21 cellular contexts compared by ENCODE assay signal in genomic region chr10:88938039-88938438, GRCh38. TPM values are rescaled to one million over a fixed set of nuclear protein-coding genes. Genes with fewer than 3 reads are reported as not detected.
"Had no signal": no experiment of that assay in that cellular context is flagged by ENCODE, and none has a peak within 500 bp of the region (broad histone marks: within the 10 kb centered on the region; RNA-seq: fewer than 3 reads in every experiment).

No MANE protein-coding gene starts in this region.

- H3K27me3 ChIP-seq: cardiac muscle cell, foreskin keratinocyte, left lung, neural progenitor cell, spleen had no signal

- H3K27ac ChIP-seq: cardiac muscle cell, foreskin keratinocyte, left lung, lower lobe of right lung, neural progenitor cell had no signal

- H3K36me3 ChIP-seq: neural progenitor cell had no signal

- H3K4me3 ChIP-seq: cardiac muscle cell, left lung, lower lobe of right lung, neural progenitor cell, spleen had no signal

- DNase-seq: activated CD4-positive, alpha-beta memory T cell treated with anti-CD3 and anti-CD28 coated beads for 36 hours; activated CD4-positive, alpha-beta T cell treated with anti-CD3 and anti-CD28 coated beads, Interleukin-2, amount 10 ng/mL, durations not matched to agents 24 days and 14 days; activated CD4-positive, CD25-positive, alpha-beta regulatory T cell treated with anti-CD3 and anti-CD28 coated beads, Interleukin-2, amount 50 U/mL, for 72 hours; activated effector memory CD4-positive, alpha-beta T cell treated with Interleukin-2 at 50 U/mL for 16 hours; activated naive CD4-positive, alpha-beta T cell treated with Interleukin-2 at 50 U/mL for 16 hours; activated T-cell treated with anti-CD3 and anti-CD28 coated beads, Interleukin-2, amount 50 U/mL, for 72 hours; anterior cingulate cortex; cerebellar nuclear complex; endodermal cell; foreskin keratinocyte; left lung; lower lobe of right lung; mesenchymal stem cell; natural killer cell; occipital lobe; right cardiac atrium; spleen; stimulated activated naive CD8-positive, alpha-beta T cell treated with anti-CD3 and anti-CD28 coated beads, Interleukin-15, Interleukin-2, amounts not matched to agents 100 U/mL and 50 U/mL, for 24 hours had no signal

- H3K9ac ChIP-seq: neural progenitor cell had no signal

- H3K4me2 ChIP-seq: neural progenitor cell had no signal

- H2AFZ ChIP-seq: neural progenitor cell had no signal

- H3K4me1 ChIP-seq: foreskin keratinocyte, neural progenitor cell had no signal

- H3K9me3 ChIP-seq: left lung, lower lobe of right lung, spleen had no signal

- ATAC-seq: activated T-cell treated with anti-CD3 and anti-CD28 coated beads, Interleukin-2, amount 50 U/mL, for 72 hours; esophagus mucosa; foreskin keratinocyte; left lung; lower lobe of right lung; natural killer cell; right cardiac atrium; stimulated activated naive CD8-positive, alpha-beta T cell treated with anti-CD3 and anti-CD28 coated beads, Interleukin-15, Interleukin-2, amounts not matched to agents 100 U/mL and 50 U/mL, for 24 hours had no signal

RNA-seq across cellular contexts. Expression of gene ACTA2, which starts 14.5 kb away (rescaled TPM):
- total RNA-seq: endodermal cell had no signal
